11 cellular contexts compared by ENCODE assay signal in the genomic region with DNA sequence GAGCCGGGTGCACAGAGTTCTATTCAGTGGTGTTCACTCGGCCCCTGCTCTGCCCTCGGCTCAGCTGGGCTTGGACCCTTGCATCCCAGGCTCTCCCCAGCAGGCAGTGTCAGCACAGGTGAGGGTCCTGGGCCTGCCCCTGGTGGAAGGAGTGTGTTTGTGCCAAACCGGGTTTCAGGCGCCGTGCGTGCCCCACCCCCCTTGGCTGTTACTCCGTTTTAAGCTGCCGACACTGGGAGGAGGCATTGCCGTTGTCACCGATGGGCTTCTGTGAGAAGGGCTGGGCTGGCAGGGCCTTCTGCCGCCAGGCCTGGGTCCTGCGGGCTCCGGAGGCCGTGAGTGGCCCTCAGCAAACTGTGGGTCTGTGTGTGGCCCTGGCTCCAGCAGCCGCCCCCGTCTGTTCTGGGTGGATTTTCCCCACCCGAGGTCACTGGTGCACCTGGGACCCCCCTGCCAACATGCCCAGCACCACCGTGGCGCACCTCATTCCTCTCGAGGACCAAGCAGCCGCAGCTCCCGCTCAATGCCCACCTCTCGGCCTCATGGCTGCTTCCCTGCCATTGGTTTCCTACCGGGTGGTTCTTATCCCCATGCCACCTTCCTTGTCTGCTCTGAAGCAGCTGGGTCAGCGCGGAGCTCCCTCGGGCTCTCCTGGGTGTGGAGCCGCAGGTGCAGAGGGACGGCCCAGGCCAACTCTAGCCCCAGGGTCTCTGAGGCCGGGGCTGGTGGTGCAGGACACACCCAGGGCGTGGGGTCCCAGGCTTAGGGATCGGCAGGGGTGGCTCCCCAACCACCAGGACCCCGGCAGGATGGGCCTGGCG. TPM values are rescaled to one million over a fixed set of nuclear protein-coding genes. Genes with fewer than 3 reads are reported as not detected.
DNase-seq lines count a peak whose midpoint lies in the region; ATAC-seq and TF ChIP-seq lines count a peak whose summit lies in the region.
"Had no signal": no experiment of that assay in that cellular context is flagged by ENCODE, and none has a peak within 500 bp of the region (broad histone marks: within the 10 kb centered on the region; RNA-seq: fewer than 3 reads in every experiment).

No MANE protein-coding gene starts in this region.

- TF ChIP-seq POLR2A in sigmoid colon (IDR thresholded peaks at IDR 0.05) = no peak

- H3K9ac ChIP-seq in SK-N-SH (no peak overlapping the region), Karpas-422 (ENCODE audit: low read length) (0 out of 2 replicates have a peak overlapping the region, but pooled peaks have one; percentile 54)

- H4K20me1 ChIP-seq in SK-N-SH (ENCODE audit: insufficient read depth) (no peaks in the 10 kb centered on the region), Karpas-422 (ENCODE audit: insufficient read depth, low read depth, low read length) (peaks cover 5% of the 10 kb centered on the region; the same call in 1 of the 2 replicates)

- TF ChIP-seq EP300 in SK-N-SH (IDR thresholded peaks at IDR 0.05; ENCODE audit: borderline replicate concordance in 1 of 2, low read depth in 1 of 2, low read length in 1 of 2) (no peak), sigmoid colon (IDR thresholded peaks at IDR 0.05) (no peak)

- H3K9me2 ChIP-seq in SK-N-SH (no peaks in the 10 kb centered on the region), Karpas-422 (replicated peaks; ENCODE audit: insufficient read depth, low read length) (no peaks in the 10 kb centered on the region)

- POLR2A ChIA-PET in SK-N-SH (lab: Yijun Ruan, JAX) = no interaction called here

- TF ChIP-seq RAD21 in SK-N-SH (IDR thresholded peaks at IDR 0.05; ENCODE audit: low read length) = no peak

- no peaks in the 10 kb centered on the region for H3K9me3 ChIP-seq in SK-N-SH
- H3K9me3 ChIP-seq in Karpas-422 (ENCODE audit: low read length) = no peaks in the 10 kb centered on the region
- no peaks in the 10 kb centered on the region for H3K9me3 ChIP-seq in sigmoid colon
- H3K9me3 ChIP-seq: BE2C had no signal

- H3K36me3 Mint-ChIP-seq in chondrocyte (ENCODE audit: low read depth) = no peaks in the 10 kb centered on the region

- TF ChIP-seq CTCF in SK-N-SH (IDR thresholded peaks at IDR 0.05) (no peak), chondrocyte (IDR thresholded peaks at IDR 0.05) (no peak), sigmoid colon (IDR thresholded peaks at IDR 0.05) (no peak)

- H3K27me3 Mint-ChIP-seq in chondrocyte (ENCODE audit: low read depth) = no peaks in the 10 kb centered on the region

- H3K4me1 ChIP-seq in SK-N-SH (ENCODE audit: control insufficient read depth in 1 of 2, insufficient read depth in 2 of 2, low read depth in 1 of 2, low read length in 1 of 2) (peaks cover 4% of the 10 kb centered on the region in 2 experiments; a peak in 2 of 4 replicates), Karpas-422 (ENCODE audit: low read length) (peaks cover 24% of the 10 kb centered on the region), sigmoid colon (peaks cover 0 to 17% (median 14%) of the 10 kb centered on the region in 4 donors)
- H3K4me1 ChIP-seq: BE2C had no signal

- H3K27ac Mint-ChIP-seq in chondrocyte (ENCODE audit: unreplicated experiment) = peak overlapping the region; percentile 100

- WGBS in SK-N-SH (ENCODE audit: low lambda C conversion rate) = 87% methylated on average over 22 of the region's 35 CpGs
- WGBS in sigmoid colon, 2 donors = 82 to 91% methylated on average over 35 of the region's 35 CpGs

- H3K79me2 ChIP-seq in SK-N-SH (ENCODE audit: insufficient read depth) (no peaks in the 10 kb centered on the region), Karpas-422 (ENCODE audit: low read length) (no peaks in the 10 kb centered on the region)

- H3F3A ChIP-seq in SK-N-SH (replicated peaks; ENCODE audit: insufficient read depth) = no peaks in the 10 kb centered on the region

- no peak for ATAC-seq in SK-N-SH treated with all-trans-retinoic acid at 6 μM for 48 hours
- no peak for ATAC-seq in HG02884 (IDR thresholded peaks at IDR 0.05; ENCODE audit: unreplicated experiment)

- peaks cover 32% of the 10 kb centered on the region for H3K4me1 Mint-ChIP-seq in chondrocyte (ENCODE audit: low read depth)

- H3K4me3 ChIP-seq in SK-N-SH (ENCODE audit: low read depth in 2 of 2, low read length in 1 of 2) (no peak overlapping the region), Karpas-422 (ENCODE audit: low read length) (no peak overlapping the region), sigmoid colon (no peak overlapping the region)

- H3K27ac ChIP-seq in SK-N-SH (ENCODE audit: low read depth in 2 of 2, low read length in 1 of 2) (no peak overlapping the region), Karpas-422 (ENCODE audit: low read length) (no peak overlapping the region), sigmoid colon (no peak overlapping the region)

- no peak overlapping the region for H3K4me3 Mint-ChIP-seq in chondrocyte (ENCODE audit: unreplicated experiment)

- H3K4me2 ChIP-seq in SK-N-SH (no peak overlapping the region), Karpas-422 (ENCODE audit: low read depth, low read length, poor library complexity, severe bottlenecking) (peak overlapping the region; percentile 65)

- no peak overlapping the region for H2AFZ ChIP-seq in SK-N-SH (ENCODE audit: low read depth)
- H2AFZ ChIP-seq in Karpas-422 (ENCODE audit: low read length) = no peak overlapping the region

- H3K36me3 ChIP-seq in SK-N-SH (replicated peaks in 1 of 2; ENCODE audit: control insufficient read depth in 1 of 2, insufficient read depth in 2 of 2, low read length in 1 of 2) (no peaks in the 10 kb centered on the region), Karpas-422 (ENCODE audit: insufficient read depth, low read length) (no peaks in the 10 kb centered on the region), sigmoid colon (no peaks in the 10 kb centered on the region)
- H3K36me3 ChIP-seq: BE2C had no signal

- intact Hi-C loops in sigmoid colon (cut with DNase I) = no loop called here

- DNase-seq in SK-N-SH = peak; percentile 22
- no peak for DNase-seq in Karpas-422
- peak; percentile 93 for DNase-seq in chondrocyte (ENCODE audit: low spot score)
- peak; percentile 57 for DNase-seq in sigmoid colon
- DNase-seq in NK-92 (lab: John Stamatoyannopoulos, UW; ENCODE audit: unreplicated experiment) = no peak
- no peak for DNase-seq in GDM1 (lab: John Stamatoyannopoulos, UW)
- DNase-seq: BE2C, dermis blood vessel endothelial cell, GOT3 had no signal

- H3K27me3 ChIP-seq in SK-N-SH (ENCODE audit: insufficient read depth) (no peaks in the 10 kb centered on the region), Karpas-422 (ENCODE audit: low read length) (no peaks in the 10 kb centered on the region), sigmoid colon (peaks cover 0 to 31% (median 0%) of the 10 kb centered on the region in 3 donors)
- H3K27me3 ChIP-seq: BE2C had no signal

- no peaks in the 10 kb centered on the region for H3K9me3 Mint-ChIP-seq in chondrocyte (ENCODE audit: low read depth)

- CTCF ChIA-PET in SK-N-SH (lab: Yijun Ruan, JAX) = no interaction called here

TF ChIP-seq in SK-N-SH, 30 proteins besides CTCF, POLR2A, EP300 and RAD21 (continues in another document):
- TF ChIP-seq ELF1 (IDR thresholded peaks at IDR 0.05) = no peak
- no peak for TF ChIP-seq MEF2A (IDR thresholded peaks at IDR 0.05; ENCODE audit: borderline replicate concordance, low read depth)
- TF ChIP-seq, protein P1, sequence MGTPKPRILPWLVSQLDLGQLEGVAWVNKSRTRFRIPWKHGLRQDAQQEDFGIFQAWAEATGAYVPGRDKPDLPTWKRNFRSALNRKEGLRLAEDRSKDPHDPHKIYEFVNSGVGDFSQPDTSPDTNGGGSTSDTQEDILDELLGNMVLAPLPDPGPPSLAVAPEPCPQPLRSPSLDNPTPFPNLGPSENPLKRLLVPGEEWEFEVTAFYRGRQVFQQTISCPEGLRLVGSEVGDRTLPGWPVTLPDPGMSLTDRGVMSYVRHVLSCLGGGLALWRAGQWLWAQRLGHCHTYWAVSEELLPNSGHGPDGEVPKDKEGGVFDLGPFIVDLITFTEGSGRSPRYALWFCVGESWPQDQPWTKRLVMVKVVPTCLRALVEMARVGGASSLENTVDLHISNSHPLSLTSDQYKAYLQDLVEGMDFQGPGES (IDR thresholded peaks at IDR 0.05; ENCODE audit: low read depth, low read length) = no peak
- TF ChIP-seq MXI1 (IDR thresholded peaks at IDR 0.05; ENCODE audit: low read depth, low read length) = no peak
- TF ChIP-seq RFX5 (IDR thresholded peaks at IDR 0.05; ENCODE audit: low read length) = no peak

TF ChIP-seq in SK-N-SH treated with all-trans-retinoic acid at 6 μM for 48 hours, 23 proteins besides CTCF, POLR2A, EP300 and RAD21 (continues in another document):
- TF ChIP-seq, protein P2, sequence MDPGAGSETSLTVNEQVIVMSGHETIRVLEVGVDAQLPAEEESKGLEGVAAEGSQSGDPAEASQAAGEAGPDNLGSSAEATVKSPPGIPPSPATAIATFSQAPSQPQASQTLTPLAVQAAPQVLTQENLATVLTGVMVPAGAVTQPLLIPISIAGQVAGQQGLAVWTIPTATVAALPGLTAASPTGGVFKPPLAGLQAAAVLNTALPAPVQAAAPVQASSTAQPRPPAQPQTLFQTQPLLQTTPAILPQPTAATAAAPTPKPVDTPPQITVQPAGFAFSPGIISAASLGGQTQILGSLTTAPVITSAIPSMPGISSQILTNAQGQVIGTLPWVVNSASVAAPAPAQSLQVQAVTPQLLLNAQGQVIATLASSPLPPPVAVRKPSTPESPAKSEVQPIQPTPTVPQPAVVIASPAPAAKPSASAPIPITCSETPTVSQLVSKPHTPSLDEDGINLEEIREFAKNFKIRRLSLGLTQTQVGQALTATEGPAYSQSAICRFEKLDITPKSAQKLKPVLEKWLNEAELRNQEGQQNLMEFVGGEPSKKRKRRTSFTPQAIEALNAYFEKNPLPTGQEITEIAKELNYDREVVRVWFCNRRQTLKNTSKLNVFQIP (CRISPR knock-in tag; IDR thresholded peaks at IDR 0.05; ENCODE audit: borderline replicate concordance, low read depth) = no peak

RNA-seq across cellular contexts. Expression of a gene that starts 44.3 kb away (rescaled TPM):
- polyA plus RNA-seq in SK-N-SH (2012; rRNA removed) (23.0 and 25.7 TPM in 2 replicates), sigmoid colon (10 to 100 TPM; 18.6 to 60.9 (median 36.1) TPM)
- 12.9 and 16.6 TPM in 2 replicates for polyA plus RNA-seq in SK-N-SH (2012; cell fraction: cytosol; rRNA removed)
- 58.8 and 60.0 TPM in 2 replicates for polyA plus RNA-seq in SK-N-SH (2012; cell fraction: nucleus; rRNA removed)
- 24.4 and 39.8 TPM in 2 replicates for total RNA-seq in Karpas-422 (2014; rRNA removed; shearing (Covaris generic); ENCODE audit: low replicate concordance)
- total RNA-seq in chondrocyte (39.4 to 58.1 TPM (median 43.3 TPM) in 3 replicates), sigmoid colon (10 to 100 TPM; 45.7 to 68.7 (median 48.5) TPM)

Comparison
In these comparisons a context has a peak if more than half of its experiments do, and no peak if none do; other contexts are left out.
1. DNase-seq: peak in SK-N-SH (single experiment), chondrocyte (single experiment) and sigmoid colon (single experiment); none in Karpas-422 (single experiment), NK-92 (single experiment) and GDM1 (single experiment).